ENCODE assay signal across 21 cellular contexts in the genomic region with DNA sequence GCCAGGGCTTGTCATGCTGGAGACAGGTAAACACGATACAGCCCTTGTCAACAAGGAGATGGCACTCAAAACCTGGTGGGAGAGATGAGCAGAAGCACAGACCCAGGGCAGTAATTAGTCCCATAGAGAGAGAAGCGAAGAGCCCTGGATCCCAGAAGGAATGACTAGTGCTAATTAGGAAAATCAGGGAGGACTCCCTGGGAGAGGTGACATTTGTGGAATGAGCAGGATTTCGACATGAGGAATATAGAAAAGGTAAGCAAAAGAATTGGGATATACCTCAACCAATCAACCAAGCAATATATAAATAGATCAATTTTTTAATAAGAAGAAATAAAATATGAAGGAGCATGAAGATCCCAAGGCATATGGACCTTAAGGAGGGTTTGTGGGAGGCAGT.
"Had no signal": no experiment of that assay in that cellular context is flagged by ENCODE, and none has a peak within 500 bp of the region (broad histone marks: within the 10 kb centered on the region; RNA-seq: fewer than 3 reads in every experiment).

No MANE protein-coding gene starts in this region.

- H3K4me1 ChIP-seq: SJSA1 had no signal

- H3K27ac ChIP-seq: HL-60, SJSA1, SK-N-MC had no signal

- H3K4me3 ChIP-seq: MG63, SJSA1, SK-N-MC had no signal

- DNase-seq: Karpas-422, KG1, MG63, NCI-H1092, NCI-H1105 treated with DMSO at 0.1 percent for 48 hours, NCI-H146, NCI-H1694 treated with DMSO at 0.1 percent for 48 hours, NCI-H2029, NCI-H2081 treated with DMSO at 0.1 percent for 48 hours, NCI-H2227 treated with DMSO at 0.1 percent for 48 hours, NCI-H446 treated with DMSO at 0.1 percent for 48 hours, NCI-H510A treated with DMSO at 0.1 percent for 48 hours, NCI-H526, NCI-H82, Right ventricle myocardium superior, SIG-M5 had no signal

- H3K36me3 ChIP-seq: MG63, SJSA1 had no signal

- FAIRE-seq: HTR-8/SVneo, RCC 7860 had no signal

- H3K9me3 ChIP-seq: MG63, SJSA1 had no signal
